In the genomic region with DNA sequence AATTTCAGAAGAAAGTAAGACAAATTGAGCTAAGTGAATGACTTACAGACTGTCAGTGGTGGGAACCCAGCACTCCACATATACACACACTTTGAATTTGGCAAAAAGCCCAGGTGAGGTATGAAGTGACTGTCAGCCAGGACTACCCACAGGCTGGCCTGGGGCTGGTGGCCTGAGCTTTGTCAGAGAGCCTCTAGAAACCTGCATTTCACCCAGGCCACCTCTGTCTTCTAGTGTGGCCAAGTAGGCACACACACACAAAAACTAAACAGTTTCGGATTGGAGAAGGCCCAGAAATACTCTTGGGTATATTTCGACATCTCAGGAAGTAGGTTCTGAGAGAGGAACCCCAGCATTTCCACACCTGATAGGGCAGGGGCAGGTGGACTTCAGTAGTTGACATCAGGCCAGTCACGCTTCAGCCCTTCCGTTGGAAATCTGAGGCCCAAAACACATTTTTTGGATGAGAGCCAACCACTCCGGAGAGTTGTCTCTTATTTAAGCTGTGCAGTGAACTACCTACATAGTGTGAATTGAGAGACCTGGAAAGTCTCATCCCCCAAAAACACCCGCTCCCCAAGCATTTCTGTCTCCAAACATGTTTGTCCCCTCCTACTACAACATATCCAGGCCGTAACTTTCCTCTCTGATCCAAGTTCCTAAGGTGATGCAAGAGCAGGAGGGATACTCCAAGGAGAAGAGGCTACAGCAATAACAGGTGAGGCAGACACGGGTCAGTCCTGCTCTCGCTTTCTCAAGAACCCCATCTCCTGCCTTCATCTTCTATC, we compare ENCODE assay signal across 18 cellular contexts.
A peak's percentile ranks its signal among the peaks of the same experiment; 100 is the strongest.
DNase-seq lines count a peak whose midpoint lies in the region; ATAC-seq and TF ChIP-seq lines count a peak whose summit lies in the region.
"Had no signal": no experiment of that assay in that cellular context is flagged by ENCODE, and none has a peak within 500 bp of the region (broad histone marks: within the 10 kb centered on the region; RNA-seq: fewer than 3 reads in every experiment).

No MANE protein-coding gene starts in this region.

- H3K27me3 ChIP-seq in body of pancreas (no peaks in the 10 kb centered on the region), tibial artery (no peaks in the 10 kb centered on the region)
- H3K27me3 ChIP-seq: breast epithelium had no signal

- TF ChIP-seq POLR2A in body of pancreas (IDR thresholded peaks at IDR 0.05): no peak

- intact Hi-C loops in body of pancreas (cut with DNase I): no loop called here
- intact Hi-C loops in tibial artery (cut with DNase I; ENCODE audit: low total_unique reads): no loop called here

- no peaks in the 10 kb centered on the region for H3K36me3 ChIP-seq in body of pancreas (replicated peaks in 1 of 2; ENCODE audit: insufficient read depth in 1 of 2, low read depth in 2 of 2)
- H3K36me3 ChIP-seq in tibial artery: no peaks in the 10 kb centered on the region
- H3K36me3 ChIP-seq: breast epithelium, thoracic aorta had no signal

- no peak for ATAC-seq in body of pancreas
- ATAC-seq: activated naive CD8-positive, alpha-beta T cell treated with anti-CD3 and anti-CD28 coated beads, Interleukin-2, amount 50 U/mL, for 24 hours; activated T-helper 17 cell treated with anti-CD3 and anti-CD28 coated beads, Interleukin-2, amount 50 U/mL, for 72 hours; stimulated activated naive B cell treated with anti-CD40 and anti-IgM and Interleukin-4, amounts not matched to agents 10 μg/mL and 1 μg/mL and 100 μg/mL, for 72 hours had no signal

- no peak for TF ChIP-seq CTCF in body of pancreas (IDR thresholded peaks at IDR 0.05)
- no peak for TF ChIP-seq CTCF in tibial artery (IDR thresholded peaks at IDR 0.05)

- H3K4me1 ChIP-seq in body of pancreas (no peaks in the 10 kb centered on the region), tibial artery (no peaks in the 10 kb centered on the region)
- H3K4me1 ChIP-seq: breast epithelium had no signal

- H3K4me3 ChIP-seq in body of pancreas (no peak overlapping the region), tibial artery (no peak overlapping the region)
- H3K4me3 ChIP-seq: breast epithelium, thoracic aorta had no signal

- H3K27ac ChIP-seq in body of pancreas (peak overlapping the region in 1 of 4 donors; percentile 6), tibial artery (no peak overlapping the region)
- H3K27ac ChIP-seq: breast epithelium, thoracic aorta had no signal

- 74% methylated on average over 9 of the region's 9 CpGs for WGBS in body of pancreas, 2 donors

- H3K9me3 ChIP-seq in body of pancreas (no peaks in the 10 kb centered on the region), tibial artery (no peaks in the 10 kb centered on the region)
- H3K9me3 ChIP-seq: breast epithelium, thoracic aorta had no signal

- DNase-seq in COLO668 (lab: John Stamatoyannopoulos, UW; ENCODE audit: unreplicated experiment) (peak; percentile 75), DMS53 treated with DMSO at 0.1 percent for 48 hours (lab: John Stamatoyannopoulos, UW; ENCODE audit: unreplicated experiment) (peak; percentile 31), NCI-H2196 treated with DMSO at 0.1 percent for 48 hours (lab: John Stamatoyannopoulos, UW; ENCODE audit: unreplicated experiment) (peak; percentile 20), body of pancreas (peak in 3 of 4 donors; percentile 23 to 29 (median 26)), NCI-H128 (lab: John Stamatoyannopoulos, UW; ENCODE audit: unreplicated experiment) (no peak), tibial artery (no peak), CD1c-positive myeloid dendritic cell (ENCODE audit: extremely low spot score) (no peak)
- DNase-seq: activated CD4-positive, alpha-beta T cell treated with anti-CD3 and anti-CD28 coated beads for 4 hours; activated naive CD8-positive, alpha-beta T cell treated with anti-CD3 and anti-CD28 coated beads, Interleukin-2, amount 50 U/mL, for 24 hours; cortex of kidney; mesenchymal stem cell; naive B cell; NCI-H187 treated with DMSO at 0.1 percent for 48 hours; NK-92 treated with Interleukin-12 subunit alpha and Interleukin-12 subunit beta, amount 100 ng/mL, for 24 hours; stimulated activated naive B cell treated with anti-CD40 and anti-IgM and Interleukin-4, amounts not matched to agents 10 μg/mL and 1 μg/mL and 100 μg/mL, for 72 hours had no signal

Comparison
In these comparisons a context has a peak if more than half of its experiments do, and no peak if none do; other contexts are left out.
1. DNase-seq: peak in COLO668 (single experiment), DMS53 treated with DMSO at 0.1 percent for 48 hours (single experiment), NCI-H2196 treated with DMSO at 0.1 percent for 48 hours (single experiment) and body of pancreas (3 of 4); none in NCI-H128 (single experiment), tibial artery (0 of 2) and CD1c-positive myeloid dendritic cell (single experiment).